Comparison of ENCODE assay signal across 1 cellular context in the genomic region with DNA sequence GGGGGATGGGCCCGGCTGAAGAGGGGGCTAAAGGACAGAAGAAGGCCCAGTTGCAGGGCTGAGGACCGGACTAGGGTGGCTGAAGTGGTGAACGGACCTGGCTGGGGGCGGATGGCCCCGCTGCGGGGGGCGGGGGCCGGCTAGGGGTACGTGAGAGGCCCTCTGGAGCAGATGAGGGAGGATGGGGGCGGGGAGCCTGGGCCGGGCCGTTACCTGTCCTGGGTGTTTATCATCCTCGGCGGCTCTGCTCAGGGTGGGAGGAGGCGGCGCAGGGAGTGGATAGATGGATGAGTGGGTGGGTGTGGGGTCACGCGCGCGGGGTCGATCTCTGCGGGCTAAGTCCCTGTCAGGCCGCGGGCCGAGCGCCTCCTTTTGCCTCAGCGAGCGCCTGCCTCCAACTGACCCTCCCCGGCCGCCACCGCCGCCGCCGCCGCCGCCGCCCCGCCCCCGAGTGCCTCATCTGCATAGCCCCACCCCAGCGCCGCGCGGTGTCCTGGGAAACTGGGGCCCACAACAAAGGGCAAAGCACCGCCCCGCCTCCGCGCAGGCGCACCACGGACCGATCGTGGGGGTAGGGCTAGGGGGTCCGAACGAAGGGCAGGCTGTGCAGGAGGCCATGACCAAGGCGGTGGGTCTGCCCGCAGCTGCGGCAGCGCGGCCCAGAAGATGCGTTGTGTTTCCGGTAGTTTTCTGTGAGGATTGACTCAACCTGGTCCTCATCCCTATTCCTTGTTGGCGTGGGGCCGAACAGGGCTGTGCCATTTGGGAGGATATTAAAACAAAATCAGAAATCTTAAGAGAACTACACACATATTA.
TF ChIP-seq lines count a peak whose summit lies in the region.

No MANE protein-coding gene starts in this region.

TF ChIP-seq in A549, 52 proteins besides CTCF, POLR2A, EP300 and RAD21 (continued from another document):
- TF ChIP-seq, protein P1, sequence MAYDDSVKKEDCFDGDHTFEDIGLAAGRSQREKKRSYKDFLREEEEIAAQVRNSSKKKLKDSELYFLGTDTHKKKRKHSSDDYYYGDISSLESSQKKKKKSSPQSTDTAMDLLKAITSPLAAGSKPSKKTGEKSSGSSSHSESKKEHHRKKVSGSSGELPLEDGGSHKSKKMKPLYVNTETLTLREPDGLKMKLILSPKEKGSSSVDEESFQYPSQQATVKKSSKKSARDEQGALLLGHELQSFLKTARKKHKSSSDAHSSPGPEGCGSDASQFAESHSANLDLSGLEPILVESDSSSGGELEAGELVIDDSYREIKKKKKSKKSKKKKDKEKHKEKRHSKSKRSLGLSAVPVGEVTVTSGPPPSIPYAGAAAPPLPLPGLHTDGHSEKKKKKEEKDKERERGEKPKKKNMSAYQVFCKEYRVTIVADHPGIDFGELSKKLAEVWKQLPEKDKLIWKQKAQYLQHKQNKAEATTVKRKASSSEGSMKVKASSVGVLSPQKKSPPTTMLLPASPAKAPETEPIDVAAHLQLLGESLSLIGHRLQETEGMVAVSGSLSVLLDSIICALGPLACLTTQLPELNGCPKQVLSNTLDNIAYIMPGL (CRISPR knock-in tag; IDR thresholded peaks at IDR 0.05; ENCODE audit: borderline replicate concordance) = no peak
- TF ChIP-seq SMC3 (IDR thresholded peaks at IDR 0.05) = no peak
- TF ChIP-seq MAZ (IDR thresholded peaks at IDR 0.05; ENCODE audit: borderline replicate concordance, low read depth, low read length) = peak; percentile 82; the same call in 1 of the 2 replicates
- no peak for TF ChIP-seq CHD4 (IDR thresholded peaks at IDR 0.05; ENCODE audit: borderline replicate concordance)
- no peak for TF ChIP-seq REST (IDR thresholded peaks at IDR 0.05)
- TF ChIP-seq, protein P2, sequence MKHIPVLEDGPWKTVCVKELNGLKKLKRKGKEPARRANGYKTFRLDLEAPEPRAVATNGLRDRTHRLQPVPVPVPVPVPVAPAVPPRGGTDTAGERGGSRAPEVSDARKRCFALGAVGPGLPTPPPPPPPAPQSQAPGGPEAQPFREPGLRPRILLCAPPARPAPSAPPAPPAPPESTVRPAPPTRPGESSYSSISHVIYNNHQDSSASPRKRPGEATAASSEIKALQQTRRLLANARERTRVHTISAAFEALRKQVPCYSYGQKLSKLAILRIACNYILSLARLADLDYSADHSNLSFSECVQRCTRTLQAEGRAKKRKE (CRISPR knock-in tag; IDR thresholded peaks at IDR 0.05; ENCODE audit: low read depth) = no peak
